In the genomic region with DNA sequence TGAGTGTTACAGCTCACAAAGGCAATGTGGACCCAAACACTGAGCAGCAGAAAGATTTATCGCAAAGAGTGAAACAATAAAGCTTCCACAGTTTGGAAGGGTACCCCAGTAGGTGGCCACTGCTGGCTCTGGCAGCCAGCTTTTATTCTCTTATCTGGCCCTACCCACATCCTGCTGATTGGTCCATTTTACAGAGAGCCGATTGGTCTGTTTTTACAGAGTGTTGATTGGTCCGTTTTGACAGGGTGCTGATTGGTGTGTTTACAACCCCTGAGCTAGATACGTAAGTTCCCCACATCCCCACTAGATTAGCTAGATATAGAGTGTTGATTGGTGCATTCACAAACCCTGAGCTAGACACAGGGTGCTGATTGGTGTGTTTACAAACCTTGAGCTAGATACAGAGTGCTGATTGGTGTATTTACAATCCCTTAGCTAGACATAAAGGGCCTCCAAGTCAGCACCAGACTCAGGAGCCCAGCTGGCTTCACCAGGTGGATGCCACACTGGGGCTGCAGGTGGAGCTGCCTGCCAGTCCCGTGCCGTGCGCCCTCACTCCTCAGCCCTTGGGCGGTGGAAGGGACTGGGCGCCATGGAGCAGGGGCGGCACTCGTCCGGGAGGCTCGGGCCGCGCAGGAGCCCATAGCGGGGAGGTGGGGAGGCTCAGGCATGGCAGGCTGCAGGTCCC, we compare ENCODE assay signal across 2 cellular contexts.
TF ChIP-seq lines count a peak whose summit lies in the region.

No MANE protein-coding gene starts in this region.

TF ChIP-seq in WTC11, 78 proteins besides CTCF, POLR2A, EP300 and RAD21:
- TF ChIP-seq NFYB (CRISPR knock-in tag; conservative IDR thresholded peaks at IDR 0.05; ENCODE audit: low read depth) = peak; percentile 44; the same call in 1 of the 2 replicates

TF ChIP-seq in HepG2, 621 proteins besides CTCF, POLR2A, EP300 and RAD21:
- TF ChIP-seq NFYC (CRISPR knock-in tag; IDR thresholded peaks at IDR 0.05) = peak; percentile 47
- TF ChIP-seq NFYB (CRISPR knock-in tag; IDR thresholded peaks at IDR 0.05) = peak; percentile 60
